Comparison of ENCODE assay signal across 10 cellular contexts in genomic region chr12:123900898-123901376, GRCh38.
DNase-seq lines count a peak whose midpoint lies in the region; ATAC-seq and TF ChIP-seq lines count a peak whose summit lies in the region.
"Had no signal": no experiment of that assay in that cellular context is flagged by ENCODE, and none has a peak within 500 bp of the region (broad histone marks: within the 10 kb centered on the region; RNA-seq: fewer than 3 reads in every experiment).

No MANE protein-coding gene starts in this region.

- H4K20me1 ChIP-seq in H9 (ENCODE audit: control insufficient read depth, insufficient read depth, insufficient read length) = no peaks in the 10 kb centered on the region

- peak overlapping the region in 1 of 2 experiments; percentile 50; a peak in 1 of 5 replicates for H3K4me3 Mint-ChIP-seq in H9

- H3K14ac ChIP-seq in H9 (ENCODE audit: insufficient read depth, low read length) = no peak overlapping the region

- no peak overlapping the region for H3K27ac Mint-ChIP-seq in H9

- H3K4me1 ChIP-seq in H9 (ENCODE audit: insufficient read depth, low read length) = no peaks in the 10 kb centered on the region
- H3K4me1 ChIP-seq in mesendoderm (ENCODE audit: control insufficient read depth, low read depth, low read length) = peaks cover 2% of the 10 kb centered on the region

- no peaks in the 10 kb centered on the region for H3K27me3 ChIP-seq in H9 (ENCODE audit: insufficient read depth, low read length)
- no peaks in the 10 kb centered on the region for H3K27me3 ChIP-seq in WERI-Rb-1 (ENCODE audit: insufficient read depth, low read depth, severe bottlenecking)
- no peaks in the 10 kb centered on the region for H3K27me3 ChIP-seq in mesendoderm (ENCODE audit: insufficient read depth, low read length, poor library complexity)

- H3T11ph ChIP-seq in H9 (ENCODE audit: low read length) = no peak overlapping the region

- peaks cover 80% of the 10 kb centered on the region for H3K27me3 Mint-ChIP-seq in H9 (ENCODE audit: low read depth)

- H3K79me1 ChIP-seq in H9 (ENCODE audit: insufficient read depth, low read depth, low read length, poor library complexity, severe bottlenecking) (no peaks in the 10 kb centered on the region), mesendoderm (ENCODE audit: low read length) (no peaks in the 10 kb centered on the region)

- H3K9me3 Mint-ChIP-seq in H9 = peaks cover 2 to 11% of the 10 kb centered on the region in 2 experiments; a peak in 3 of 5 replicates

- H2AK5ac ChIP-seq in H9 (ENCODE audit: insufficient read length, low read length) (no peak overlapping the region), mesendoderm (ENCODE audit: low read length) (no peak overlapping the region)

- no peaks in the 10 kb centered on the region for H3K23me2 ChIP-seq in H9 (ENCODE audit: insufficient read length, low read depth, low read length, poor library complexity, severe bottlenecking)

- H3K18ac ChIP-seq in H9 (ENCODE audit: insufficient read length, low read depth, low read length) (no peak overlapping the region), mesendoderm (ENCODE audit: low read length) (no peak overlapping the region)

- no peak overlapping the region for H3K27ac ChIP-seq in H9 (ENCODE audit: insufficient read length, low read depth, low read length)
- H3K27ac ChIP-seq in WERI-Rb-1 = no peak overlapping the region
- no peak overlapping the region for H3K27ac ChIP-seq in mesendoderm (ENCODE audit: low read depth, low read length)

- no peaks in the 10 kb centered on the region for H3K9me3 ChIP-seq in H9 (ENCODE audit: control insufficient read depth, low read depth, low read length)
- H3K9me3 ChIP-seq in WERI-Rb-1 (ENCODE audit: severe bottlenecking) = no peaks in the 10 kb centered on the region

- no peak overlapping the region for H2BK20ac ChIP-seq in H9 (ENCODE audit: low read depth, low read length, poor library complexity, severe bottlenecking)

- ATAC-seq in HG03039 (IDR thresholded peaks at IDR 0.05; ENCODE audit: unreplicated experiment) (no peak), HG02678 (IDR thresholded peaks at IDR 0.05; ENCODE audit: unreplicated experiment) (no peak)

- H2AFZ ChIP-seq in H9 (ENCODE audit: low read length) = no peak overlapping the region

- H4K8ac ChIP-seq in H9 (replicated peaks; ENCODE audit: insufficient read length, low read depth, low read length) = no peak overlapping the region
- no peak overlapping the region for H4K8ac ChIP-seq in mesendoderm (ENCODE audit: low read depth, low read length)

- peak in 2 of 3 experiments; percentile 37 to 74 for DNase-seq in NCI-H1417 (lab: John Stamatoyannopoulos, UW)
- DNase-seq in NCI-H1417 treated with DMSO at 0.1 percent for 48 hours (lab: John Stamatoyannopoulos, UW) = no peak
- peak; percentile 80 for DNase-seq in H9
- no peak for DNase-seq in WERI-Rb-1
- DNase-seq in mesendoderm = peak; percentile 68
- DNase-seq in H4 (ENCODE audit: low spot score) = no peak
- DNase-seq: NCI-H1048, Right ventricle myocardium superior had no signal

- no CpG with 5 or more reads among the region's 9 CpGs for WGBS in H9 (ENCODE audit: extremely low coverage, insufficient read length, low lambda C conversion rate)
- WGBS in mesendoderm (ENCODE audit: extremely low coverage, insufficient coverage, low lambda C conversion rate) = no CpG with 5 or more reads among the region's 9 CpGs

- no peak overlapping the region for H3K4ac ChIP-seq in H9 (ENCODE audit: low read depth, low read length)
- H3K4ac ChIP-seq in mesendoderm (ENCODE audit: low read depth, low read length) = no peak overlapping the region

- H4K91ac ChIP-seq in H9 (ENCODE audit: insufficient read length, low read depth, low read length) = no peak overlapping the region

- H3K79me2 ChIP-seq in H9 (ENCODE audit: insufficient read depth, low read length) = no peaks in the 10 kb centered on the region
- no peaks in the 10 kb centered on the region for H3K79me2 ChIP-seq in mesendoderm (ENCODE audit: control insufficient read depth, insufficient read depth, low read length)

- H4K5ac ChIP-seq in H9 (ENCODE audit: insufficient read length, low read depth, low read length) = no peak overlapping the region
- no peak overlapping the region for H4K5ac ChIP-seq in mesendoderm (ENCODE audit: low read length)

- H2BK15ac ChIP-seq in H9 (ENCODE audit: low read depth, low read length) (no peak overlapping the region), mesendoderm (replicated peaks; ENCODE audit: low read depth) (no peak overlapping the region)

- peaks cover 7 to 15% of the 10 kb centered on the region in 2 experiments for H3K4me1 Mint-ChIP-seq in H9

- H3K36me3 ChIP-seq in WERI-Rb-1 (no peaks in the 10 kb centered on the region), mesendoderm (ENCODE audit: control insufficient read depth, insufficient read depth, low read length) (no peaks in the 10 kb centered on the region)

- H3K23ac ChIP-seq in H9 (ENCODE audit: insufficient read length, low read depth, low read length) = no peak overlapping the region
- H3K23ac ChIP-seq in mesendoderm (ENCODE audit: low read length) = no peak overlapping the region

- H2BK12ac ChIP-seq in H9 (ENCODE audit: insufficient read length, low read depth, low read length) = no peak overlapping the region

- H2BK5ac ChIP-seq in H9 (ENCODE audit: insufficient read length, low read length) (no peak overlapping the region), mesendoderm (ENCODE audit: low read length) (no peak overlapping the region)

- H3K4me3 ChIP-seq in WERI-Rb-1 (ENCODE audit: low read depth, low read length) (no peak overlapping the region), mesendoderm (ENCODE audit: low read length) (no peak overlapping the region)

- H3K9ac ChIP-seq in H9 (ENCODE audit: extremely low read depth, insufficient read length, low read length) (no peak overlapping the region), mesendoderm (ENCODE audit: low read length) (no peak overlapping the region)

- H3K56ac ChIP-seq in H9 (ENCODE audit: insufficient read length, low read depth, low read length) (no peak overlapping the region), mesendoderm (ENCODE audit: low read length) (no peak overlapping the region)

- TF ChIP-seq CTCF in H9 (conservative IDR thresholded peaks at IDR 0.05) (no peak), WERI-Rb-1 (IDR thresholded peaks at IDR 0.05; ENCODE audit: low read depth, low read length) (0 out of 2 replicates have a peak, but pooled peaks have one; percentile 3)

- H2BK120ac ChIP-seq in H9 (ENCODE audit: low read depth, low read length, poor library complexity, severe bottlenecking) = no peak overlapping the region
- H2BK120ac ChIP-seq in mesendoderm (ENCODE audit: low read depth, low read length) = no peak overlapping the region

- H3K36me3 Mint-ChIP-seq in H9 (ENCODE audit: insufficient read depth in 1 of 3, low read depth in 3 of 3) = peaks cover 0 to 10% (median 2%) of the 10 kb centered on the region in 3 experiments; a peak in 4 of 7 replicates

- no peak overlapping the region for H3K4me2 ChIP-seq in H9 (ENCODE audit: insufficient read depth, insufficient read length, low read length)
- H3K4me2 ChIP-seq in mesendoderm (ENCODE audit: low read length) = no peak overlapping the region

Comparison
In these comparisons a context has a peak if more than half of its experiments do, and no peak if none do; other contexts are left out.
1. DNase-seq: peak in NCI-H1417 (2 of 3), H9 (single experiment) and mesendoderm (single experiment); none in NCI-H1417 treated with DMSO at 0.1 percent for 48 hours (single experiment), WERI-Rb-1 (single experiment) and H4 (single experiment).